In the genomic region with DNA sequence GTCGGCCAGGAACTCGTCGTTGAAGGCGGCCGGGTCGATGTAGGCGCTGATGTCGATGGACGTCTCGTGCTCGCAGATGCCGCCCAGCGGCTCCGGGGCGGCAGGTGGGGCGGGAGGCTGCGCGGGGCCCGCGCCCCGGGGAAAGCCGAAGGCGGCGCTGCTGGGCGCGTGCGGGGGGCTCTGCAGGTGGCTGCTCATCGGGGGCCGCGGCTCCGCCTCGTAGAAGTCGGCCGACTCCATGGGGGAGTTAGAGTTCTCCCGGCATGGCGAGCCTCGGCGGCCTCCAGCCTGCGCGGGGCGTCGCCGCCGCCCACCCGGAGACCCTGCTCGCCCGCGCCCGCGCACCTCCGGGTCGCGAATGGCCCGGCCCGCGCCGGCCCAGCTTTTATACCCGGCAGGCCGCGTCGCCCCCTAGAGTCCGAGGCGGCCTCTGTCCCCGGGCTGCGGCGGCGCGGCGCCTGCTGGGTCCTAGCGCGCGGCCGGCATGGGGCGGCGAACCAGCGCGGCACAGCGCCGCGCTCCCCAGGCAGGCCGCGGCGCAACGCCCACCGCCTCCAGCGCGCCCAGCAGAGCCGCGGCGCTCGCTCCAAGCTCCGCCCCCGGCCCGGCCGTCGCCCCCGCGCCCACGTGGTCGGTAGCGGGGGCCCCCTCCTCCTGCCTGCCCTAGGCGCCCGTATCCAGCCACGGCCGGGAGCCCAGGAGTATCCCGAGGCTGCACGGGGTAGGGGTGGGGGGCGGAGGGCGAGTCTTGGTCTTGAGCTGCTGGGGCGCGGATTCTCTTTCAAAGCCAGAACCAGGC, we compare ENCODE assay signal across 1 cellular context.
TF ChIP-seq lines count a peak whose summit lies in the region.

Gene CEBPA (minus strand): TSS at position 360 of the 799 bp plus-strand sequence. CDS start 120 bp downstream, at position 240.

TF ChIP-seq in HepG2, 621 proteins besides CTCF, POLR2A, EP300 and RAD21 (continued from another document and continues in another):
- TF ChIP-seq, protein P1, sequence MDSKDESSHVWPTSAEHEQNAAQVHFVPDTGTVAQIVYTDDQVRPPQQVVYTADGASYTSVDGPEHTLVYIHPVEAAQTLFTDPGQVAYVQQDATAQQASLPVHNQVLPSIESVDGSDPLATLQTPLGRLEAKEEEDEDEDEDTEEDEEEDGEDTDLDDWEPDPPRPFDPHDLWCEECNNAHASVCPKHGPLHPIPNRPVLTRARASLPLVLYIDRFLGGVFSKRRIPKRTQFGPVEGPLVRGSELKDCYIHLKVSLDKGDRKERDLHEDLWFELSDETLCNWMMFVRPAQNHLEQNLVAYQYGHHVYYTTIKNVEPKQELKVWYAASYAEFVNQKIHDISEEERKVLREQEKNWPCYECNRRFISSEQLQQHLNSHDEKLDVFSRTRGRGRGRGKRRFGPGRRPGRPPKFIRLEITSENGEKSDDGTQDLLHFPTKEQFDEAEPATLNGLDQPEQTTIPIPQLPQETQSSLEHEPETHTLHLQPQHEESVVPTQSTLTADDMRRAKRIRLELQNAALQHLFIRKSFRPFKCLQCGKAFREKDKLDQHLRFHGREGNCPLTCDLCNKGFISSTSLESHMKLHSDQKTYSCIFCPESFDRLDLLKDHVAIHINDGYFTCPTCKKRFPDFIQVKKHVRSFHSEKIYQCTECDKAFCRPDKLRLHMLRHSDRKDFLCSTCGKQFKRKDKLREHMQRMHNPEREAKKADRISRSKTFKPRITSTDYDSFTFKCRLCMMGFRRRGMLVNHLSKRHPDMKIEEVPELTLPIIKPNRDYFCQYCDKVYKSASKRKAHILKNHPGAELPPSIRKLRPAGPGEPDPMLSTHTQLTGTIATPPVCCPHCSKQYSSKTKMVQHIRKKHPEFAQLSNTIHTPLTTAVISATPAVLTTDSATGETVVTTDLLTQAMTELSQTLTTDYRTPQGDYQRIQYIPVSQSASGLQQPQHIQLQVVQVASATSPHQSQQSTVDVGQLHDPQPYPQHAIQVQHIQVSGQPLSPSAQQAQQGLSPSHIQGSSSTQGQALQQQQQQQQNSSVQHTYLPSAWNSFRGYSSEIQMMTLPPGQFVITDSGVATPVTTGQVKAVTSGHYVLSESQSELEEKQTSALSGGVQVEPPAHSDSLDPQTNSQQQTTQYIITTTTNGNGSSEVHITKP (CRISPR knock-in tag; IDR thresholded peaks at IDR 0.05; ENCODE audit: low read depth): 0 out of 2 replicates have a peak, but pooled peaks have one; percentile 53
- TF ChIP-seq ELF3 (CRISPR knock-in tag; IDR thresholded peaks at IDR 0.05): peak; percentile 60; the same call in 1 of the 2 replicates
- no peak; the same call in 1 of the 2 replicates for TF ChIP-seq ZNF253 (CRISPR knock-in tag; IDR thresholded peaks at IDR 0.05; ENCODE audit: borderline replicate concordance)
- TF ChIP-seq, protein P2, sequence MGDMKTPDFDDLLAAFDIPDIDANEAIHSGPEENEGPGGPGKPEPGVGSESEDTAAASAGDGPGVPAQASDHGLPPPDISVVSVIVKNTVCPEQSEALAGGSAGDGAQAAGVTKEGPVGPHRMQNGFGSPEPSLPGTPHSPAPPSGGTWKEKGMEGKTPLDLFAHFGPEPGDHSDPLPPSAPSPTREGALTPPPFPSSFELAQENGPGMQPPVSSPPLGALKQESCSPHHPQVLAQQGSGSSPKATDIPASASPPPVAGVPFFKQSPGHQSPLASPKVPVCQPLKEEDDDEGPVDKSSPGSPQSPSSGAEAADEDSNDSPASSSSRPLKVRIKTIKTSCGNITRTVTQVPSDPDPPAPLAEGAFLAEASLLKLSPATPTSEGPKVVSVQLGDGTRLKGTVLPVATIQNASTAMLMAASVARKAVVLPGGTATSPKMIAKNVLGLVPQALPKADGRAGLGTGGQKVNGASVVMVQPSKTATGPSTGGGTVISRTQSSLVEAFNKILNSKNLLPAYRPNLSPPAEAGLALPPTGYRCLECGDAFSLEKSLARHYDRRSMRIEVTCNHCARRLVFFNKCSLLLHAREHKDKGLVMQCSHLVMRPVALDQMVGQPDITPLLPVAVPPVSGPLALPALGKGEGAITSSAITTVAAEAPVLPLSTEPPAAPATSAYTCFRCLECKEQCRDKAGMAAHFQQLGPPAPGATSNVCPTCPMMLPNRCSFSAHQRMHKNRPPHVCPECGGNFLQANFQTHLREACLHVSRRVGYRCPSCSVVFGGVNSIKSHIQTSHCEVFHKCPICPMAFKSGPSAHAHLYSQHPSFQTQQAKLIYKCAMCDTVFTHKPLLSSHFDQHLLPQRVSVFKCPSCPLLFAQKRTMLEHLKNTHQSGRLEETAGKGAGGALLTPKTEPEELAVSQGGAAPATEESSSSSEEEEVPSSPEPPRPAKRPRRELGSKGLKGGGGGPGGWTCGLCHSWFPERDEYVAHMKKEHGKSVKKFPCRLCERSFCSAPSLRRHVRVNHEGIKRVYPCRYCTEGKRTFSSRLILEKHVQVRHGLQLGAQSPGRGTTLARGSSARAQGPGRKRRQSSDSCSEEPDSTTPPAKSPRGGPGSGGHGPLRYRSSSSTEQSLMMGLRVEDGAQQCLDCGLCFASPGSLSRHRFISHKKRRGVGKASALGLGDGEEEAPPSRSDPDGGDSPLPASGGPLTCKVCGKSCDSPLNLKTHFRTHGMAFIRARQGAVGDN (CRISPR knock-in tag; IDR thresholded peaks at IDR 0.05): peak; percentile 66
- TF ChIP-seq, protein P3, sequence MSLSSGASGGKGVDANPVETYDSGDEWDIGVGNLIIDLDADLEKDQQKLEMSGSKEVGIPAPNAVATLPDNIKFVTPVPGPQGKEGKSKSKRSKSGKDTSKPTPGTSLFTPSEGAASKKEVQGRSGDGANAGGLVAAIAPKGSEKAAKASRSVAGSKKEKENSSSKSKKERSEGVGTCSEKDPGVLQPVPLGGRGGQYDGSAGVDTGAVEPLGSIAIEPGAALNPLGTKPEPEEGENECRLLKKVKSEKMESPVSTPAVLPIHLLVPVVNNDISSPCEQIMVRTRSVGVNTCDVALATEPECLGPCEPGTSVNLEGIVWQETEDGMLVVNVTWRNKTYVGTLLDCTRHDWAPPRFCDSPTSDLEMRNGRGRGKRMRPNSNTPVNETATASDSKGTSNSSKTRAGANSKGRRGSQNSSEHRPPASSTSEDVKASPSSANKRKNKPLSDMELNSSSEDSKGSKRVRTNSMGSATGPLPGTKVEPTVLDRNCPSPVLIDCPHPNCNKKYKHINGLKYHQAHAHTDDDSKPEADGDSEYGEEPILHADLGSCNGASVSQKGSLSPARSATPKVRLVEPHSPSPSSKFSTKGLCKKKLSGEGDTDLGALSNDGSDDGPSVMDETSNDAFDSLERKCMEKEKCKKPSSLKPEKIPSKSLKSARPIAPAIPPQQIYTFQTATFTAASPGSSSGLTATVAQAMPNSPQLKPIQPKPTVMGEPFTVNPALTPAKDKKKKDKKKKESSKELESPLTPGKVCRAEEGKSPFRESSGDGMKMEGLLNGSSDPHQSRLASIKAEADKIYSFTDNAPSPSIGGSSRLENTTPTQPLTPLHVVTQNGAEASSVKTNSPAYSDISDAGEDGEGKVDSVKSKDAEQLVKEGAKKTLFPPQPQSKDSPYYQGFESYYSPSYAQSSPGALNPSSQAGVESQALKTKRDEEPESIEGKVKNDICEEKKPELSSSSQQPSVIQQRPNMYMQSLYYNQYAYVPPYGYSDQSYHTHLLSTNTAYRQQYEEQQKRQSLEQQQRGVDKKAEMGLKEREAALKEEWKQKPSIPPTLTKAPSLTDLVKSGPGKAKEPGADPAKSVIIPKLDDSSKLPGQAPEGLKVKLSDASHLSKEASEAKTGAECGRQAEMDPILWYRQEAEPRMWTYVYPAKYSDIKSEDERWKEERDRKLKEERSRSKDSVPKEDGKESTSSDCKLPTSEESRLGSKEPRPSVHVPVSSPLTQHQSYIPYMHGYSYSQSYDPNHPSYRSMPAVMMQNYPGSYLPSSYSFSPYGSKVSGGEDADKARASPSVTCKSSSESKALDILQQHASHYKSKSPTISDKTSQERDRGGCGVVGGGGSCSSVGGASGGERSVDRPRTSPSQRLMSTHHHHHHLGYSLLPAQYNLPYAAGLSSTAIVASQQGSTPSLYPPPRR (CRISPR knock-in tag; IDR thresholded peaks at IDR 0.05; ENCODE audit: borderline replicate concordance): 0 out of 2 replicates have a peak, but pooled peaks have one; percentile 30
- peak; percentile 44; the same call in 1 of the 2 replicates for TF ChIP-seq GABPB1 (CRISPR knock-in tag; IDR thresholded peaks at IDR 0.05)
- TF ChIP-seq ETV6 (CRISPR knock-in tag; conservative IDR thresholded peaks at IDR 0.05): peak; percentile 77
- peak; percentile 91; the same call in 1 of the 2 replicates for TF ChIP-seq HOXA5 (CRISPR knock-in tag; IDR thresholded peaks at IDR 0.05)
- TF ChIP-seq GABPA (IDR thresholded peaks at IDR 0.05; ENCODE audit: low read depth, low read length): no peak
- TF ChIP-seq GABPA (CRISPR knock-in tag; IDR thresholded peaks at IDR 0.05; ENCODE audit: low read depth): no peak
- peak; percentile 98 for TF ChIP-seq ZBED4 (CRISPR knock-in tag; IDR thresholded peaks at IDR 0.05; ENCODE audit: borderline replicate concordance)
- TF ChIP-seq ZNF460 (CRISPR knock-in tag; IDR thresholded peaks at IDR 0.05; ENCODE audit: borderline replicate concordance): 0 out of 2 replicates have a peak, but pooled peaks have one; percentile 18
- TF ChIP-seq, protein P4, sequence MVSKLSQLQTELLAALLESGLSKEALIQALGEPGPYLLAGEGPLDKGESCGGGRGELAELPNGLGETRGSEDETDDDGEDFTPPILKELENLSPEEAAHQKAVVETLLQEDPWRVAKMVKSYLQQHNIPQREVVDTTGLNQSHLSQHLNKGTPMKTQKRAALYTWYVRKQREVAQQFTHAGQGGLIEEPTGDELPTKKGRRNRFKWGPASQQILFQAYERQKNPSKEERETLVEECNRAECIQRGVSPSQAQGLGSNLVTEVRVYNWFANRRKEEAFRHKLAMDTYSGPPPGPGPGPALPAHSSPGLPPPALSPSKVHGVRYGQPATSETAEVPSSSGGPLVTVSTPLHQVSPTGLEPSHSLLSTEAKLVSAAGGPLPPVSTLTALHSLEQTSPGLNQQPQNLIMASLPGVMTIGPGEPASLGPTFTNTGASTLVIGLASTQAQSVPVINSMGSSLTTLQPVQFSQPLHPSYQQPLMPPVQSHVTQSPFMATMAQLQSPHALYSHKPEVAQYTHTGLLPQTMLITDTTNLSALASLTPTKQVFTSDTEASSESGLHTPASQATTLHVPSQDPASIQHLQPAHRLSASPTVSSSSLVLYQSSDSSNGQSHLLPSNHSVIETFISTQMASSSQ (IDR thresholded peaks at IDR 0.05; ENCODE audit: low read depth): no peak; the same call in 1 of the 2 replicates
- TF ChIP-seq, protein P4 (CRISPR knock-in tag; IDR thresholded peaks at IDR 0.05; ENCODE audit: borderline replicate concordance): peak; percentile 84
- TF ChIP-seq ZFP41 (CRISPR knock-in tag; IDR thresholded peaks at IDR 0.05; ENCODE audit: borderline replicate concordance): no peak
- TF ChIP-seq MLX (CRISPR knock-in tag; IDR thresholded peaks at IDR 0.05): peak; percentile 37; the same call in 1 of the 2 replicates
- no peak for TF ChIP-seq RARG (CRISPR knock-in tag; IDR thresholded peaks at IDR 0.05; ENCODE audit: low read depth)
- no peak for TF ChIP-seq ZNF207 (IDR thresholded peaks at IDR 0.05; ENCODE audit: borderline replicate concordance)
- peak; percentile 49 for TF ChIP-seq FOXP4 (CRISPR knock-in tag; IDR thresholded peaks at IDR 0.05)
- TF ChIP-seq CBX2 (IDR thresholded peaks at IDR 0.05; ENCODE audit: low read depth, low read length): no peak
- TF ChIP-seq CBX2 (CRISPR knock-in tag; IDR thresholded peaks at IDR 0.05; ENCODE audit: low read depth): no peak
- TF ChIP-seq NCOR1 (IDR thresholded peaks at IDR 0.05; ENCODE audit: borderline replicate concordance, low read length): no peak
